Comparison of ENCODE assay signal across 8 cellular contexts in genomic region chr12:50050410-50051280, GRCh38. TPM values are rescaled to one million over a fixed set of nuclear protein-coding genes. Genes with fewer than 3 reads are reported as not detected.
DNase-seq lines count a peak whose midpoint lies in the region; ATAC-seq and TF ChIP-seq lines count a peak whose summit lies in the region.

No MANE protein-coding gene starts in this region.

- peak overlapping the region; percentile 38; the same call in 1 of the 2 replicates for H3K9ac ChIP-seq in HUES64 (ENCODE audit: low read depth, low read length)

- H3K36me3 Mint-ChIP-seq in activated CD8-positive, alpha-beta memory T cell treated with anti-CD3 and anti-CD28 coated beads, Interleukin-2, amount 10 ng/mL, durations not matched to agents 7 days and 5 days, result no peaks in the 10 kb centered on the region

- H3K9me3 Mint-ChIP-seq in activated CD8-positive, alpha-beta memory T cell treated with anti-CD3 and anti-CD28 coated beads, Interleukin-2, amount 10 ng/mL, durations not matched to agents 7 days and 5 days (ENCODE audit: low read depth), result no peaks in the 10 kb centered on the region

- H3K4me1 Mint-ChIP-seq in activated CD8-positive, alpha-beta memory T cell treated with anti-CD3 and anti-CD28 coated beads, Interleukin-2, amount 10 ng/mL, durations not matched to agents 7 days and 5 days, result peaks cover 3% of the 10 kb centered on the region

- H3K27ac ChIP-seq in HUES64 (ENCODE audit: low read depth, low read length), result no peak overlapping the region
- no peak overlapping the region for H3K27ac ChIP-seq in hepatocyte
- H3K27ac ChIP-seq in skin epidermis, result no peak overlapping the region

- H2AFZ ChIP-seq in hepatocyte, result peak overlapping the region; percentile 45

- H3K9me2 ChIP-seq in hepatocyte (replicated peaks; ENCODE audit: insufficient read depth), result no peaks in the 10 kb centered on the region

- H3K27ac Mint-ChIP-seq in activated CD8-positive, alpha-beta memory T cell treated with anti-CD3 and anti-CD28 coated beads, Interleukin-2, amount 10 ng/mL, durations not matched to agents 7 days and 5 days, result no peak overlapping the region

- H3K27me3 ChIP-seq in HUES64 (ENCODE audit: insufficient read depth, low read length) (peaks cover 82% of the 10 kb centered on the region), hepatocyte (peaks cover 11% of the 10 kb centered on the region)

- H3K4me3 ChIP-seq in HUES64 (ENCODE audit: low read length) (peak overlapping the region; percentile 55), WI38 (ENCODE audit: low read depth, low read length) (0 out of 2 replicates have a peak overlapping the region, but pooled peaks have one; percentile 8), hepatocyte (no peak overlapping the region), skin epidermis (peak overlapping the region in 4 of 7 experiments; percentile 13 to 30 (median 18))

- TF ChIP-seq CTCF in WI38 (IDR thresholded peaks at IDR 0.05; ENCODE audit: low read depth, low read length), result no peak
- no peak for TF ChIP-seq CTCF in hepatocyte (IDR thresholded peaks at IDR 0.05; ENCODE audit: poor library complexity)

- H3K4me2 ChIP-seq in hepatocyte, result peak overlapping the region; percentile 68

- CTCF ChIA-PET in activated CD8-positive, alpha-beta memory T cell treated with anti-CD3 and anti-CD28 coated beads, Interleukin-2, amount 10 ng/mL, durations not matched to agents 7 days and 5 days (lab: Charles Lee), result interaction anchor here (0.7 to 3.7 kb wide), 6 partner anchors 12 to 204 kb away, joined by 3 to 25 read pairs (median 7); no protein-coding TSS in a partner anchor

- no peaks in the 10 kb centered on the region for H3K9me3 ChIP-seq in HUES64 (ENCODE audit: insufficient read depth, low read depth, low read length)
- H3K9me3 ChIP-seq in hepatocyte (ENCODE audit: low read depth), result no peaks in the 10 kb centered on the region

- H3K4me3 Mint-ChIP-seq in activated CD8-positive, alpha-beta memory T cell treated with anti-CD3 and anti-CD28 coated beads, Interleukin-2, amount 10 ng/mL, durations not matched to agents 7 days and 5 days, result no peak overlapping the region

- H3K27me3 Mint-ChIP-seq in activated CD8-positive, alpha-beta memory T cell treated with anti-CD3 and anti-CD28 coated beads, Interleukin-2, amount 10 ng/mL, durations not matched to agents 7 days and 5 days, result peaks cover 47% of the 10 kb centered on the region

- H3K36me3 ChIP-seq in HUES64 (ENCODE audit: insufficient read depth, low read length) (no peaks in the 10 kb centered on the region), hepatocyte (replicated peaks; ENCODE audit: insufficient read depth, low read depth) (no peaks in the 10 kb centered on the region)

- H3K4me1 ChIP-seq in HUES64 (ENCODE audit: insufficient read depth, low read length) (peaks cover 5% of the 10 kb centered on the region; the same call in 1 of the 2 replicates), hepatocyte (ENCODE audit: insufficient read depth) (peaks cover 15% of the 10 kb centered on the region)

- WGBS in HUES64, result 8% methylated on average over 39 of the region's 40 CpGs
- WGBS in hepatocyte (ENCODE audit: low lambda C conversion rate, missing lambda C conversion rate), result 9% methylated on average over 28 of the region's 40 CpGs

- no peak for ATAC-seq in GM21619 (IDR thresholded peaks at IDR 0.05; ENCODE audit: unreplicated experiment)
- no peak for ATAC-seq in activated CD8-positive, alpha-beta memory T cell treated with anti-CD3 and anti-CD28 coated beads, Interleukin-2, amount 10 ng/mL, durations not matched to agents 7 days and 5 days
- no peak for ATAC-seq in GM21529 (IDR thresholded peaks at IDR 0.05; ENCODE audit: unreplicated experiment)

- no peaks in the 10 kb centered on the region for H3K79me2 ChIP-seq in hepatocyte

- no peaks in the 10 kb centered on the region for H4K20me1 ChIP-seq in hepatocyte (ENCODE audit: insufficient read depth, poor library complexity, severe bottlenecking)

- DNase-seq in hepatocyte (ENCODE audit: low spot score) (peak; percentile 76), NCI-H748 (lab: John Stamatoyannopoulos, UW; ENCODE audit: unreplicated experiment) (no peak)
- no peak for DNase-seq in activated CD8-positive, alpha-beta memory T cell treated with anti-CD3 and anti-CD28 coated beads, Interleukin-2, amount 10 ng/mL, durations not matched to agents 7 days and 5 days

RNA-seq across cellular contexts. Expression of gene ASIC1, which starts 6.8 kb away (rescaled TPM):
- 3.3 TPM for polyA plus RNA-seq in HUES64 (2013, experiment 1 of 2)
- 4.5 TPM for polyA plus RNA-seq in HUES64 (2013, experiment 2 of 2)
- 2.4 and 3.1 TPM in 2 replicates for total RNA-seq in hepatocyte
- polyA plus RNA-seq in hepatocyte, result 4.6 and 6.7 TPM in 2 replicates
- 10 to 100 TPM; 19.0 to 28.3 TPM for total RNA-seq in activated CD8-positive, alpha-beta memory T cell treated with anti-CD3 and anti-CD28 coated beads, Interleukin-2, amount 10 ng/mL, durations not matched to agents 7 days and 5 days

RNA-seq across cellular contexts. Expression of gene RACGAP1, which starts 25.4 kb away (rescaled TPM):
- polyA plus RNA-seq in HUES64 (2013, experiment 1 of 2), result 33.0 TPM
- polyA plus RNA-seq in HUES64 (2013, experiment 2 of 2), result 43.9 TPM
- 22.1 and 22.2 TPM in 2 replicates for total RNA-seq in hepatocyte
- polyA plus RNA-seq in hepatocyte, result 12.6 and 17.3 TPM in 2 replicates
- 100 to 1,000 TPM; 180 to 198 TPM for total RNA-seq in activated CD8-positive, alpha-beta memory T cell treated with anti-CD3 and anti-CD28 coated beads, Interleukin-2, amount 10 ng/mL, durations not matched to agents 7 days and 5 days

RNA-seq across cellular contexts. Expression of gene SMARCD1, which starts 34.5 kb away (rescaled TPM):
- 134 TPM for polyA plus RNA-seq in HUES64 (2013, experiment 1 of 2)
- polyA plus RNA-seq in HUES64 (2013, experiment 2 of 2), result 125 TPM
- 33.4 and 44.0 TPM in 2 replicates for total RNA-seq in hepatocyte
- polyA plus RNA-seq in hepatocyte, result 26.1 and 27.9 TPM in 2 replicates
- total RNA-seq in activated CD8-positive, alpha-beta memory T cell treated with anti-CD3 and anti-CD28 coated beads, Interleukin-2, amount 10 ng/mL, durations not matched to agents 7 days and 5 days, result 10 to 100 TPM; 62.0 to 80.8 TPM

RNA-seq across cellular contexts. Expression of gene GPD1, which starts 53.2 kb away (rescaled TPM):
- 0.60 TPM for polyA plus RNA-seq in HUES64 (2013, experiment 1 of 2)
- polyA plus RNA-seq in HUES64 (2013, experiment 2 of 2), result 0.19 TPM
- 46.8 and 64.1 TPM in 2 replicates for total RNA-seq in hepatocyte
- polyA plus RNA-seq in hepatocyte, result 20.4 and 30.6 TPM in 2 replicates
- under 1 TPM in 1 of 2 experiments, not detected in 1; 0.30 TPM for total RNA-seq in activated CD8-positive, alpha-beta memory T cell treated with anti-CD3 and anti-CD28 coated beads, Interleukin-2, amount 10 ng/mL, durations not matched to agents 7 days and 5 days
